Comparison of ENCODE assay signal across 8 cellular contexts in the genomic region with DNA sequence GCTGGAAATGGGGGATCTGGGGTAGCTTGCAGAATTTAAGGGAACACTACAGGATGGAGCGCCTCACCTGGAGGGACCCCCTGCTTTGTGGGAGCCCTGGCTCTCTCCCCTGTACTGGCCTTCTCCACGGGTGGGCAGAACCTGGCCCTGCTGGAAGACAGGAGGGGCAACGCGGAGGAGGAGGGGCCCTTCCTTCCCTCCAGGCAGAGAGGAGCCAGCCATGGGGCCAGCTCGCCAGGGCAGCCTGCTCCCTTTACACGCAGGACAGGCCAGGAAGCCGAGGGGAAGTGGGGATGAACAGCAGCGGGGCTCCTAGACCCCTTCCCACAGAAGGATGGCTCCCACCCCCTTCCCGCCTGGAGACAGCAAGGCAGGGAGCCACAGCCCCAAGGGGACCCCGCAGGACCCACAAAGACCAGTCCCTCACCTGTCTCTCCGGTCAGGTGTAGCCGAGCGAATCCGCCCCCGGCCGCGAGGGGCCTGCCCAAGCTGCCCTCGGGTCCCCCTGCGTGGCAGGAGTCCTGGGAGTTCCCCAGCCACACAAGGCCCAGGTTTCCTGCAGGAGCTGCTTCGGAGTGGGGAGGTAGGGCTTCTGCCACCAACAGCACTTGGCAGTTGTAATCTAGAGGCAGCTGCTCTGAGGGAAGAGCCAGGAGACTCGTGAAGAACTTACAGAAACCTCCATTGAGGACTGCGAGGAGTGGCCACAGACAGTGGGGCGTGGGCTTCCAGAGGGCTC. TPM values are rescaled to one million over a fixed set of nuclear protein-coding genes. Genes with fewer than 3 reads are reported as not detected.
A peak's percentile ranks its signal among the peaks of the same experiment; 100 is the strongest.
DNase-seq lines count a peak whose midpoint lies in the region; ATAC-seq and TF ChIP-seq lines count a peak whose summit lies in the region.
"Had no signal": no experiment of that assay in that cellular context is flagged by ENCODE, and none has a peak within 500 bp of the region (broad histone marks: within the 10 kb centered on the region; RNA-seq: fewer than 3 reads in every experiment).

No MANE protein-coding gene starts in this region.

- peak overlapping the region; percentile 53 for H3K4me3 Mint-ChIP-seq in activated CD8-positive, alpha-beta T cell treated with anti-CD3 and anti-CD28 coated beads, Interleukin-2, amount 10 ng/mL, durations not matched to agents 7 days and 5 days
- peak overlapping the region; percentile 39 for H3K4me3 Mint-ChIP-seq in stimulated activated effector memory CD8-positive, alpha-beta T cell treated with anti-CD3 and anti-CD28 coated beads, Interleukin-12 subunit alpha, Interleukin-12 subunit beta, amount 100 ng/mL, for 72 hours

- no peaks in the 10 kb centered on the region for H3K9me3 ChIP-seq in HEK293 (ENCODE audit: control insufficient read depth, insufficient read depth, low read depth, low read length)

- no peak for ATAC-seq in activated CD8-positive, alpha-beta T cell treated with anti-CD3 and anti-CD28 coated beads, Interleukin-2, amount 10 ng/mL, durations not matched to agents 7 days and 5 days
- no peak for ATAC-seq in left ventricle myocardium superior
- no peak for ATAC-seq in stimulated activated effector memory CD8-positive, alpha-beta T cell treated with anti-CD3 and anti-CD28 coated beads, Interleukin-12 subunit alpha, Interleukin-12 subunit beta, amount 100 ng/mL, for 72 hours
- no peak for ATAC-seq in HG02852 (IDR thresholded peaks at IDR 0.05; ENCODE audit: unreplicated experiment)

- H3K27me3 Mint-ChIP-seq in activated CD8-positive, alpha-beta T cell treated with anti-CD3 and anti-CD28 coated beads, Interleukin-2, amount 10 ng/mL, durations not matched to agents 7 days and 5 days (ENCODE audit: low read depth): no peaks in the 10 kb centered on the region

- peaks cover 0 to 7% of the 10 kb centered on the region in 2 experiments; a peak in 1 of 3 replicates for H3K36me3 ChIP-seq in HEK293 (ENCODE audit: control insufficient read depth in 2 of 2, insufficient read depth in 1 of 2, low read length in 2 of 2)

- no peak for TF ChIP-seq CTCF in HEK293 (tag by site-specific recombination; IDR thresholded peaks at IDR 0.05)

- H3K36me3 Mint-ChIP-seq in activated CD8-positive, alpha-beta T cell treated with anti-CD3 and anti-CD28 coated beads, Interleukin-2, amount 10 ng/mL, durations not matched to agents 7 days and 5 days (ENCODE audit: low read depth): peaks cover 7% of the 10 kb centered on the region
- H3K36me3 Mint-ChIP-seq in stimulated activated effector memory CD8-positive, alpha-beta T cell treated with anti-CD3 and anti-CD28 coated beads, Interleukin-12 subunit alpha, Interleukin-12 subunit beta, amount 100 ng/mL, for 72 hours: peaks cover 8% of the 10 kb centered on the region

- CTCF ChIA-PET in HEK293 (lab: Yijun Ruan, JAX): no interaction called here
- CTCF ChIA-PET in activated CD8-positive, alpha-beta T cell treated with anti-CD3 and anti-CD28 coated beads, Interleukin-2, amount 10 ng/mL, durations not matched to agents 7 days and 5 days (lab: Charles Lee): no interaction called here

- no peak overlapping the region for H3K4me3 ChIP-seq in HEK293 (ENCODE audit: low read depth, low read length)

- intact Hi-C loops in left ventricle myocardium superior (cut with micrococcal nuclease): no loop called here

- POLR2A ChIA-PET in HEK293 (lab: Yijun Ruan, JAX): interaction anchor here (1.3 to 1.4 kb wide), 2 partner anchors 12 to 13 kb away, joined by 3 read pairs; no protein-coding TSS in a partner anchor
- POLR2A ChIA-PET in activated CD8-positive, alpha-beta T cell treated with anti-CD3 and anti-CD28 coated beads, Interleukin-2, amount 10 ng/mL, durations not matched to agents 7 days and 5 days (lab: Charles Lee): no interaction called here

- H3K27ac ChIP-seq in HEK293 (ENCODE audit: extremely low read depth, low read depth, low read length): no peak overlapping the region
- H3K27ac ChIP-seq: epithelial cell of prostate had no signal

- peaks cover 17% of the 10 kb centered on the region for H3K4me1 Mint-ChIP-seq in activated CD8-positive, alpha-beta T cell treated with anti-CD3 and anti-CD28 coated beads, Interleukin-2, amount 10 ng/mL, durations not matched to agents 7 days and 5 days (ENCODE audit: low read depth)
- peaks cover 27% of the 10 kb centered on the region for H3K4me1 Mint-ChIP-seq in stimulated activated effector memory CD8-positive, alpha-beta T cell treated with anti-CD3 and anti-CD28 coated beads, Interleukin-12 subunit alpha, Interleukin-12 subunit beta, amount 100 ng/mL, for 72 hours

- in situ Hi-C loops in KBM-7 (cut with MboI; ENCODE audit: low pct_unique_long_range_greater_than_20kb, low sequenced_read_pairs): no loop called here

- H3K4me1 ChIP-seq in HEK293 (ENCODE audit: control insufficient read depth, insufficient read depth, low read length): 0 out of 2 replicates have a peak, but pooled peaks cover 2% of the 10 kb centered on the region

- H3K27ac Mint-ChIP-seq in activated CD8-positive, alpha-beta T cell treated with anti-CD3 and anti-CD28 coated beads, Interleukin-2, amount 10 ng/mL, durations not matched to agents 7 days and 5 days: peak overlapping the region; percentile 36
- H3K27ac Mint-ChIP-seq in stimulated activated effector memory CD8-positive, alpha-beta T cell treated with anti-CD3 and anti-CD28 coated beads, Interleukin-12 subunit alpha, Interleukin-12 subunit beta, amount 100 ng/mL, for 72 hours: peak overlapping the region; percentile 76

- DNase-seq in activated CD8-positive, alpha-beta T cell treated with anti-CD3 and anti-CD28 coated beads, Interleukin-2, amount 10 ng/mL, durations not matched to agents 7 days and 5 days: no peak
- DNase-seq in left ventricle myocardium superior (peak; percentile 25), KBM-7 (no peak), cerebellar nuclear complex (lab: John Stamatoyannopoulos, UW) (no peak)
- DNase-seq in stimulated activated effector memory CD8-positive, alpha-beta T cell treated with anti-CD3 and anti-CD28 coated beads, Interleukin-12 subunit alpha, Interleukin-12 subunit beta, amount 100 ng/mL, for 72 hours (ENCODE audit: low spot score in 2 of 2): peak; percentile 2 to 50

- no peaks in the 10 kb centered on the region for H3K9me3 Mint-ChIP-seq in activated CD8-positive, alpha-beta T cell treated with anti-CD3 and anti-CD28 coated beads, Interleukin-2, amount 10 ng/mL, durations not matched to agents 7 days and 5 days (ENCODE audit: insufficient read depth)
- no peaks in the 10 kb centered on the region for H3K9me3 Mint-ChIP-seq in stimulated activated effector memory CD8-positive, alpha-beta T cell treated with anti-CD3 and anti-CD28 coated beads, Interleukin-12 subunit alpha, Interleukin-12 subunit beta, amount 100 ng/mL, for 72 hours

TF ChIP-seq in HEK293, 187 proteins besides CTCF, POLR2A, EP300 and RAD21 (continues in another document):
- TF ChIP-seq GLIS1 (tag by site-specific recombination; IDR thresholded peaks at IDR 0.05): peak; percentile 43; the same call in 1 of the 2 replicates
- no peak for TF ChIP-seq OVOL3 (tag by site-specific recombination; IDR thresholded peaks at IDR 0.05)
- no peak for TF ChIP-seq PATZ1 (tag by site-specific recombination; IDR thresholded peaks at IDR 0.05)
- TF ChIP-seq, protein P1, sequence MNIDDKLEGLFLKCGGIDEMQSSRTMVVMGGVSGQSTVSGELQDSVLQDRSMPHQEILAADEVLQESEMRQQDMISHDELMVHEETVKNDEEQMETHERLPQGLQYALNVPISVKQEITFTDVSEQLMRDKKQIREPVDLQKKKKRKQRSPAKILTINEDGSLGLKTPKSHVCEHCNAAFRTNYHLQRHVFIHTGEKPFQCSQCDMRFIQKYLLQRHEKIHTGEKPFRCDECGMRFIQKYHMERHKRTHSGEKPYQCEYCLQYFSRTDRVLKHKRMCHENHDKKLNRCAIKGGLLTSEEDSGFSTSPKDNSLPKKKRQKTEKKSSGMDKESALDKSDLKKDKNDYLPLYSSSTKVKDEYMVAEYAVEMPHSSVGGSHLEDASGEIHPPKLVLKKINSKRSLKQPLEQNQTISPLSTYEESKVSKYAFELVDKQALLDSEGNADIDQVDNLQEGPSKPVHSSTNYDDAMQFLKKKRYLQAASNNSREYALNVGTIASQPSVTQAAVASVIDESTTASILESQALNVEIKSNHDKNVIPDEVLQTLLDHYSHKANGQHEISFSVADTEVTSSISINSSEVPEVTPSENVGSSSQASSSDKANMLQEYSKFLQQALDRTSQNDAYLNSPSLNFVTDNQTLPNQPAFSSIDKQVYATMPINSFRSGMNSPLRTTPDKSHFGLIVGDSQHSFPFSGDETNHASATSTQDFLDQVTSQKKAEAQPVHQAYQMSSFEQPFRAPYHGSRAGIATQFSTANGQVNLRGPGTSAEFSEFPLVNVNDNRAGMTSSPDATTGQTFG (tag by site-specific recombination; IDR thresholded peaks at IDR 0.05; ENCODE audit: borderline replicate concordance): no peak
- TF ChIP-seq KLF1 (tag by site-specific recombination; IDR thresholded peaks at IDR 0.05): 0 out of 2 replicates have a peak, but pooled peaks have one; percentile 44
- no peak for TF ChIP-seq REPIN1 (tag by site-specific recombination; IDR thresholded peaks at IDR 0.05; ENCODE audit: low read depth)

RNA-seq across cellular contexts. Expression of gene SLC19A1, which starts 1.6 kb away (rescaled TPM):
- total RNA-seq in activated CD8-positive, alpha-beta T cell treated with anti-CD3 and anti-CD28 coated beads, Interleukin-2, amount 10 ng/mL, durations not matched to agents 7 days and 5 days: 10 to 100 TPM; 44.4 to 51.6 TPM
- total RNA-seq in left ventricle myocardium superior: 7.6 TPM

Comparison
In these comparisons a context has a peak if more than half of its experiments do, and no peak if none do; other contexts are left out.
1. DNase-seq: peak in left ventricle myocardium superior (single experiment) and stimulated activated effector memory CD8-positive, alpha-beta T cell treated with anti-CD3 and anti-CD28 coated beads, Interleukin-12 subunit alpha, Interleukin-12 subunit beta, amount 100 ng/mL, for 72 hours (2 of 2); none in activated CD8-positive, alpha-beta T cell treated with anti-CD3 and anti-CD28 coated beads, Interleukin-2, amount 10 ng/mL, durations not matched to agents 7 days and 5 days (single experiment), KBM-7 (single experiment) and cerebellar nuclear complex (0 of 2).